1 cellular context compared by ENCODE assay signal in the genomic region with DNA sequence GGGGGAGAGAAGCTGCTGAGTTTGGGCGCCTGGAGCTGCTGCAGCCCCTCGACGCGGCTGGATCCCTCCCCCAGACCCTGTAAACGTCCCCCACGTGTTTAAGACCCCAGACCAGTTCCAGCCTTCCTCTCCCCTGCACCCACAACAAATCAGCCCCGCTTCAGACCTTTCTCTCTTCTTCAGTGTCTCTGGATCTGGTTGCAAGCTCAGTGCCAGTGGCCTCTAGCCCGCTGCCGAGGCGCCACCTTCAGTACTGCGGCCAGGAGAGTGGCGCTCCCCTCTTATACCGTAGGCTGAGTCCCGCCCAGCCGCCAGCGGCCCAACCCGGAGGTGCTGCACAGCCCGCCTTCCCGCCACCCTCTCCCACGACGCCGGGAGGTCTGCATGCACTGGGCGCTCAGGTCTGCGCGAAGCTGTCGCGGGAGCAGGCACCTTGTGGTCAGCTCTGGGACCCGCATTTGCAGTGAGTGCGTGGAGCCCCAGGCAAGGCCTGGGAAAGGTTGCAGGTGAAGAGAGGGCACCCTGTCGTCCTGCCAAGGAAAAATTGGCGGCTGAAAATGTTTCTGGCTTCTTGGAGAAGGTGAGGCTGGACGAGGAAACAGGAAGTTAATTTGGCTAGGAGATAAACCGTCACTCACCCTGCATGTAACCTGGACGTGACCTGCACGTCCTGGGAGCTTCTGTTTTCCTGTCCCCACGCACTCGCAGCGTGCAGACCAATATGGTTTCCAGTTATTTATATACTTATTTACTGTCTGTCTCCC.
TF ChIP-seq lines count a peak whose summit lies in the region.

A gene with protein sequence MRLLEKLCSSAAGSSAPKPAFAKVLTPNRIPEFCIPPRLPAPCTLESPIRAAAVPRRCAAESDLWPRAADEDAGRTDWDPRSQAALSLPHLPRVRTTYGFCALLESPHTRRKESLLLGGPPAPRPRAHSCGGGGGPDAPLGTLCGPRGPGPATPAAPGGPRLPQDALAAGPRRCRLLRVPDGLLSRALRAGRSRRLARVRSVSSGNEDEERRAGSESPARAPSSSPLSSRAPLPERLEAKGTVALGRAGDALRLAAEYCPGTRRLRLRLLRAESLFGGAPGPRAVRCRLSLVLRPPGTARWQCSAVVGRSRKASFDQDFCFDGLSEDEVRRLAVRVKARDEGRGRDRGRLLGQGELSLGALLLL (minus strand): TSS at position 257 of the 764 bp plus-strand sequence. CDS start 301 bp downstream, outside the sequence.

TF ChIP-seq in WTC11, 78 proteins besides CTCF, POLR2A, EP300 and RAD21 (continued from another document and continues in another):
- TF ChIP-seq, protein P1, sequence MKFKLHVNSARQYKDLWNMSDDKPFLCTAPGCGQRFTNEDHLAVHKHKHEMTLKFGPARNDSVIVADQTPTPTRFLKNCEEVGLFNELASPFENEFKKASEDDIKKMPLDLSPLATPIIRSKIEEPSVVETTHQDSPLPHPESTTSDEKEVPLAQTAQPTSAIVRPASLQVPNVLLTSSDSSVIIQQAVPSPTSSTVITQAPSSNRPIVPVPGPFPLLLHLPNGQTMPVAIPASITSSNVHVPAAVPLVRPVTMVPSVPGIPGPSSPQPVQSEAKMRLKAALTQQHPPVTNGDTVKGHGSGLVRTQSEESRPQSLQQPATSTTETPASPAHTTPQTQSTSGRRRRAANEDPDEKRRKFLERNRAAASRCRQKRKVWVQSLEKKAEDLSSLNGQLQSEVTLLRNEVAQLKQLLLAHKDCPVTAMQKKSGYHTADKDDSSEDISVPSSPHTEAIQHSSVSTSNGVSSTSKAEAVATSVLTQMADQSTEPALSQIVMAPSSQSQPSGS (CRISPR knock-in tag; IDR thresholded peaks at IDR 0.05; ENCODE audit: borderline replicate concordance, low read depth), result peak; percentile 79; the same call in 1 of the 2 replicates
- no peak for TF ChIP-seq AR (CRISPR knock-in tag; IDR thresholded peaks at IDR 0.05)
- TF ChIP-seq TEAD1 (CRISPR knock-in tag; IDR thresholded peaks at IDR 0.05), result peak; percentile 92; the same call in 1 of the 2 replicates
- TF ChIP-seq FOXJ3 (CRISPR knock-in tag; IDR thresholded peaks at IDR 0.05; ENCODE audit: borderline replicate concordance), result no peak
- TF ChIP-seq E2F5 (CRISPR knock-in tag; IDR thresholded peaks at IDR 0.05), result peak; percentile 89; the same call in 1 of the 2 replicates
- TF ChIP-seq, protein P2, sequence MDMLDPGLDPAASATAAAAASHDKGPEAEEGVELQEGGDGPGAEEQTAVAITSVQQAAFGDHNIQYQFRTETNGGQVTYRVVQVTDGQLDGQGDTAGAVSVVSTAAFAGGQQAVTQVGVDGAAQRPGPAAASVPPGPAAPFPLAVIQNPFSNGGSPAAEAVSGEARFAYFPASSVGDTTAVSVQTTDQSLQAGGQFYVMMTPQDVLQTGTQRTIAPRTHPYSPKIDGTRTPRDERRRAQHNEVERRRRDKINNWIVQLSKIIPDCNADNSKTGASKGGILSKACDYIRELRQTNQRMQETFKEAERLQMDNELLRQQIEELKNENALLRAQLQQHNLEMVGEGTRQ (CRISPR knock-in tag; IDR thresholded peaks at IDR 0.05), result peak; percentile 11; the same call in 1 of the 2 replicates
- TF ChIP-seq, protein P3, sequence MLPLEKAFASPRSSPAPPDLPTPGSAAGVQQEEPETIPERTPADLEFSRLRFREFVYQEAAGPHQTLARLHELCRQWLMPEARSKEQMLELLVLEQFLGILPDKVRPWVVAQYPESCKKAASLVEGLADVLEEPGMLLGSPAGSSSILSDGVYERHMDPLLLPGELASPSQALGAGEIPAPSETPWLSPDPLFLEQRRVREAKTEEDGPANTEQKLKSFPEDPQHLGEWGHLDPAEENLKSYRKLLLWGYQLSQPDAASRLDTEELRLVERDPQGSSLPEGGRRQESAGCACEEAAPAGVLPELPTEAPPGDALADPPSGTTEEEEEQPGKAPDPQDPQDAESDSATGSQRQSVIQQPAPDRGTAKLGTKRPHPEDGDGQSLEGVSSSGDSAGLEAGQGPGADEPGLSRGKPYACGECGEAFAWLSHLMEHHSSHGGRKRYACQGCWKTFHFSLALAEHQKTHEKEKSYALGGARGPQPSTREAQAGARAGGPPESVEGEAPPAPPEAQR (CRISPR knock-in tag; IDR thresholded peaks at IDR 0.05), result no peak
- TF ChIP-seq, protein P4, sequence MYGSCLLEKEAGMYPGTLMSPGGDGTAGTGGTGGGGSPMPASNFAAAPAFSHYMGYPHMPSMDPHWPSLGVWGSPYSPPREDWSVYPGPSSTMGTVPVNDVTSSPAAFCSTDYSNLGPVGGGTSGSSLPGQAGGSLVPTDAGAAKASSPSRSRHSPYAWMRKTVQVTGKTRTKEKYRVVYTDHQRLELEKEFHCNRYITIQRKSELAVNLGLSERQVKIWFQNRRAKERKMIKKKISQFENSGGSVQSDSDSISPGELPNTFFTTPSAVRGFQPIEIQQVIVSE (CRISPR knock-in tag; IDR thresholded peaks at IDR 0.05; ENCODE audit: borderline replicate concordance), result no peak
- peak; percentile 81 for TF ChIP-seq TCF7 (CRISPR knock-in tag; IDR thresholded peaks at IDR 0.05; ENCODE audit: low read depth)
- TF ChIP-seq ZBTB43 (CRISPR knock-in tag; IDR thresholded peaks at IDR 0.05), result peak; percentile 86; the same call in 1 of the 2 replicates
- TF ChIP-seq, protein P5, sequence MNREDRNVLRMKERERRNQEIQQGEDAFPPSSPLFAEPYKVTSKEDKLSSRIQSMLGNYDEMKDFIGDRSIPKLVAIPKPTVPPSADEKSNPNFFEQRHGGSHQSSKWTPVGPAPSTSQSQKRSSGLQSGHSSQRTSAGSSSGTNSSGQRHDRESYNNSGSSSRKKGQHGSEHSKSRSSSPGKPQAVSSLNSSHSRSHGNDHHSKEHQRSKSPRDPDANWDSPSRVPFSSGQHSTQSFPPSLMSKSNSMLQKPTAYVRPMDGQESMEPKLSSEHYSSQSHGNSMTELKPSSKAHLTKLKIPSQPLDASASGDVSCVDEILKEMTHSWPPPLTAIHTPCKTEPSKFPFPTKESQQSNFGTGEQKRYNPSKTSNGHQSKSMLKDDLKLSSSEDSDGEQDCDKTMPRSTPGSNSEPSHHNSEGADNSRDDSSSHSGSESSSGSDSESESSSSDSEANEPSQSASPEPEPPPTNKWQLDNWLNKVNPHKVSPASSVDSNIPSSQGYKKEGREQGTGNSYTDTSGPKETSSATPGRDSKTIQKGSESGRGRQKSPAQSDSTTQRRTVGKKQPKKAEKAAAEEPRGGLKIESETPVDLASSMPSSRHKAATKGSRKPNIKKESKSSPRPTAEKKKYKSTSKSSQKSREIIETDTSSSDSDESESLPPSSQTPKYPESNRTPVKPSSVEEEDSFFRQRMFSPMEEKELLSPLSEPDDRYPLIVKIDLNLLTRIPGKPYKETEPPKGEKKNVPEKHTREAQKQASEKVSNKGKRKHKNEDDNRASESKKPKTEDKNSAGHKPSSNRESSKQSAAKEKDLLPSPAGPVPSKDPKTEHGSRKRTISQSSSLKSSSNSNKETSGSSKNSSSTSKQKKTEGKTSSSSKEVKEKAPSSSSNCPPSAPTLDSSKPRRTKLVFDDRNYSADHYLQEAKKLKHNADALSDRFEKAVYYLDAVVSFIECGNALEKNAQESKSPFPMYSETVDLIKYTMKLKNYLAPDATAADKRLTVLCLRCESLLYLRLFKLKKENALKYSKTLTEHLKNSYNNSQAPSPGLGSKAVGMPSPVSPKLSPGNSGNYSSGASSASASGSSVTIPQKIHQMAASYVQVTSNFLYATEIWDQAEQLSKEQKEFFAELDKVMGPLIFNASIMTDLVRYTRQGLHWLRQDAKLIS (CRISPR knock-in tag; IDR thresholded peaks at IDR 0.05; ENCODE audit: borderline replicate concordance), result peak; percentile 78; the same call in 1 of the 2 replicates
- no peak for TF ChIP-seq ZNF416 (CRISPR knock-in tag; IDR thresholded peaks at IDR 0.05)
- TF ChIP-seq KAT7 (CRISPR knock-in tag; IDR thresholded peaks at IDR 0.05; ENCODE audit: borderline replicate concordance), result no peak
- TF ChIP-seq NR1H2 (CRISPR knock-in tag; IDR thresholded peaks at IDR 0.05), result 0 out of 2 replicates have a peak, but pooled peaks have one; percentile 51
- TF ChIP-seq ZNF219 (CRISPR knock-in tag; IDR thresholded peaks at IDR 0.05; ENCODE audit: borderline replicate concordance), result no peak
- peak; percentile 91; the same call in 1 of the 2 replicates for TF ChIP-seq NFE2L1 (CRISPR knock-in tag; IDR thresholded peaks at IDR 0.05)
- TF ChIP-seq GABPB1 (CRISPR knock-in tag; IDR thresholded peaks at IDR 0.05), result no peak
- peak; percentile 26; the same call in 1 of the 2 replicates for TF ChIP-seq JUN (CRISPR knock-in tag; IDR thresholded peaks at IDR 0.05)
- peak; percentile 95 for TF ChIP-seq ZNF232 (CRISPR knock-in tag; IDR thresholded peaks at IDR 0.05)
- no peak; the same call in 1 of the 2 replicates for TF ChIP-seq NR3C1 (CRISPR knock-in tag; conservative IDR thresholded peaks at IDR 0.05; ENCODE audit: low read depth)
- TF ChIP-seq FOXK1 (CRISPR knock-in tag; IDR thresholded peaks at IDR 0.05), result peak; percentile 73; the same call in 1 of the 2 replicates
- peak; percentile 97 for TF ChIP-seq FOXP1 (CRISPR knock-in tag; IDR thresholded peaks at IDR 0.05; ENCODE audit: borderline replicate concordance)
- TF ChIP-seq, protein P6, sequence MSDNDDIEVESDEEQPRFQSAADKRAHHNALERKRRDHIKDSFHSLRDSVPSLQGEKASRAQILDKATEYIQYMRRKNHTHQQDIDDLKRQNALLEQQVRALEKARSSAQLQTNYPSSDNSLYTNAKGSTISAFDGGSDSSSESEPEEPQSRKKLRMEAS (CRISPR knock-in tag; IDR thresholded peaks at IDR 0.05), result peak; percentile 98
- peak; percentile 84 for TF ChIP-seq ETV6 (CRISPR knock-in tag; IDR thresholded peaks at IDR 0.05)
- TF ChIP-seq NR2C2 (CRISPR knock-in tag; IDR thresholded peaks at IDR 0.05), result peak; percentile 45; the same call in 1 of the 2 replicates
- TF ChIP-seq, protein P7, sequence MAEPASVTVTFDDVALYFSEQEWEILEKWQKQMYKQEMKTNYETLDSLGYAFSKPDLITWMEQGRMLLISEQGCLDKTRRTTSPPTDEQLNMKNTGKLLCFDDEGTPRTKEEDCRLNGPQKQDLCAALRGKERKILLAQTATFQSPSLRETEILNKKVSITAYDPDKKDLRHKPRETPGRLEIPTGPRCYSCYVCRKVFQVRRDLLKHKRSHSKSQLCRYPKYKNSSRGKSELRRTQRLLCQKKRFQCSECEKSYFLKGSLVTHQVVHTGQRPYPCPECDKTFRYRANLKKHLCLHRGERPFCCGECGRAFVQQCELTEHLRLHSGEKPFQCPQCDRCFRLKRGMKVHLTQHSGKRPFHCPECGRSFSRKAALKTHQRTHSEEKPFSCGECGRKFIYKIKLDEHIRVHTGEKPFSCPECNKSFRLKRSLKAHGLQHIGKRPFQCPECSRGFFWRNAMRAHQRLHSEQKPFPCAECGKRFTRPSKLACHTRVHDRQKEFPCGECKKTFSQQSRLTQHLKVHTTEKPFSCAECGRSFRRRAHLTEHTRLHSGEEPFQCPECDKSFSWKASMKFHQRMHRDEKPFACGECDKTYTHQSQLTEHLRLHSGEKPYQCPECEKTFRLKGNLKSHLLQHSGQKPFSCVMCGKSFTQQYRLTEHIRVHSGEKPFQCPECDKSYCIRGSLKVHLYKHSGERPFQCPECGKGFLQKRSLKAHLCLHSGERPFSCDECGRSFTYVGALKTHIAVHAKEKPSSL (CRISPR knock-in tag; conservative IDR thresholded peaks at IDR 0.05), result no peak
- peak; percentile 93 for TF ChIP-seq IRF1 (CRISPR knock-in tag; IDR thresholded peaks at IDR 0.05)
- no peak for TF ChIP-seq OVOL2 (CRISPR knock-in tag; IDR thresholded peaks at IDR 0.05; ENCODE audit: borderline replicate concordance)
- TF ChIP-seq, protein P8, sequence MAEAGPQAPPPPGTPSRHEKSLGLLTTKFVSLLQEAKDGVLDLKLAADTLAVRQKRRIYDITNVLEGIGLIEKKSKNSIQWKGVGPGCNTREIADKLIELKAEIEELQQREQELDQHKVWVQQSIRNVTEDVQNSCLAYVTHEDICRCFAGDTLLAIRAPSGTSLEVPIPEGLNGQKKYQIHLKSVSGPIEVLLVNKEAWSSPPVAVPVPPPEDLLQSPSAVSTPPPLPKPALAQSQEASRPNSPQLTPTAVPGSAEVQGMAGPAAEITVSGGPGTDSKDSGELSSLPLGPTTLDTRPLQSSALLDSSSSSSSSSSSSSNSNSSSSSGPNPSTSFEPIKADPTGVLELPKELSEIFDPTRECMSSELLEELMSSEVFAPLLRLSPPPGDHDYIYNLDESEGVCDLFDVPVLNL (CRISPR knock-in tag; IDR thresholded peaks at IDR 0.05; ENCODE audit: borderline replicate concordance, low read depth), result peak; percentile 66; the same call in 1 of the 2 replicates
- TF ChIP-seq TEAD4 (CRISPR knock-in tag; IDR thresholded peaks at IDR 0.05), result no peak
